Comparison of ENCODE assay signal across 1 cellular context in the genomic region with DNA sequence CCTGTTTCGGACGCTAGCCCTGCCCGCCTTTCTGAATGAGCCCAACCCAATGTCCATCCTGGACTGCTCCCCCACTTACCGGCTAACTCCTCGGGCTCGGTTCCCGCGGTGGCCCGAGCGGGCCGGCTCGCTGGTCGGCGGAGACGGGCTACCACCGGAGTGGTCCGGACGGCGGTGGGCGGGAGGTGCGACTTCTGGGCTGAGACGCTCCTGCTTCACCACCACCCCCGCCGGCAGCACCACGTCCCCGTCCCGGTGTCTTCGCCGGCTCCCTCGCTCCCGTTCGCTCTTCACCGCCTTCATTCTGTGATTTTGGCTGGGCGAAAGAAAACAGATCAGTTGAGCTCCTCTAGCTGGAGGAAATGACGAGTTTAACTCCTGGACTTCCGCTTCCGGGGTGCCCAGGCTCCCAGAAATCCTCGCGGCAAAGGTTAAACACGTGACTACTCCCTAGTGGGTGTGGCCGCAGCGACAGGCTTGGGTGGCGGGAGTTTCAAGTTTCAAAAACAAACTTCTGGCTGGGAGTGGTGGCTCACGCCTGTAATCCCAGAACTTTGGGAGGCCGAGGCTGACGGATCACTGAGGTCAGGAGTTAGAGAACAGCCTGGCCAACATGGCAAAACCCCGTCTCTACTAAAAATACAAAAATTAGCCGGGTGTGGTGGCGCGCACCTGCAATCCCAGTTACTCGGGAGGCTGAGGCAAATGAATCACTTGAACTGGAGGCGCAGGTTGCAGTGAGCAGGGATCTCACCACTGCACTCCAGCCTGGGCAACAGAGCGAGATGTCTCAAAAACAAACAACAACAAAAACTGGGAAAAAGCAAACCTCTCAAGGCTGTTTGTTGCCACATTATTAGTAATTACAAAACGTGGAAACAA.
TF ChIP-seq lines count a peak whose summit lies in the region.

A gene with protein sequence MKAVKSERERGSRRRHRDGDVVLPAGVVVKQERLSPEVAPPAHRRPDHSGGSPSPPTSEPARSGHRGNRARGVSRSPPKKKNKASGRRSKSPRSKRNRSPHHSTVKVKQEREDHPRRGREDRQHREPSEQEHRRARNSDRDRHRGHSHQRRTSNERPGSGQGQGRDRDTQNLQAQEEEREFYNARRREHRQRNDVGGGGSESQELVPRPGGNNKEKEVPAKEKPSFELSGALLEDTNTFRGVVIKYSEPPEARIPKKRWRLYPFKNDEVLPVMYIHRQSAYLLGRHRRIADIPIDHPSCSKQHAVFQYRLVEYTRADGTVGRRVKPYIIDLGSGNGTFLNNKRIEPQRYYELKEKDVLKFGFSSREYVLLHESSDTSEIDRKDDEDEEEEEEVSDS (minus strand): TSS at position 367 of the 882 bp plus-strand sequence. CDS start 64 bp downstream, at position 303.

TF ChIP-seq in neural cell, 6 proteins besides CTCF, POLR2A, EP300 and RAD21:
- TF ChIP-seq, protein P1, sequence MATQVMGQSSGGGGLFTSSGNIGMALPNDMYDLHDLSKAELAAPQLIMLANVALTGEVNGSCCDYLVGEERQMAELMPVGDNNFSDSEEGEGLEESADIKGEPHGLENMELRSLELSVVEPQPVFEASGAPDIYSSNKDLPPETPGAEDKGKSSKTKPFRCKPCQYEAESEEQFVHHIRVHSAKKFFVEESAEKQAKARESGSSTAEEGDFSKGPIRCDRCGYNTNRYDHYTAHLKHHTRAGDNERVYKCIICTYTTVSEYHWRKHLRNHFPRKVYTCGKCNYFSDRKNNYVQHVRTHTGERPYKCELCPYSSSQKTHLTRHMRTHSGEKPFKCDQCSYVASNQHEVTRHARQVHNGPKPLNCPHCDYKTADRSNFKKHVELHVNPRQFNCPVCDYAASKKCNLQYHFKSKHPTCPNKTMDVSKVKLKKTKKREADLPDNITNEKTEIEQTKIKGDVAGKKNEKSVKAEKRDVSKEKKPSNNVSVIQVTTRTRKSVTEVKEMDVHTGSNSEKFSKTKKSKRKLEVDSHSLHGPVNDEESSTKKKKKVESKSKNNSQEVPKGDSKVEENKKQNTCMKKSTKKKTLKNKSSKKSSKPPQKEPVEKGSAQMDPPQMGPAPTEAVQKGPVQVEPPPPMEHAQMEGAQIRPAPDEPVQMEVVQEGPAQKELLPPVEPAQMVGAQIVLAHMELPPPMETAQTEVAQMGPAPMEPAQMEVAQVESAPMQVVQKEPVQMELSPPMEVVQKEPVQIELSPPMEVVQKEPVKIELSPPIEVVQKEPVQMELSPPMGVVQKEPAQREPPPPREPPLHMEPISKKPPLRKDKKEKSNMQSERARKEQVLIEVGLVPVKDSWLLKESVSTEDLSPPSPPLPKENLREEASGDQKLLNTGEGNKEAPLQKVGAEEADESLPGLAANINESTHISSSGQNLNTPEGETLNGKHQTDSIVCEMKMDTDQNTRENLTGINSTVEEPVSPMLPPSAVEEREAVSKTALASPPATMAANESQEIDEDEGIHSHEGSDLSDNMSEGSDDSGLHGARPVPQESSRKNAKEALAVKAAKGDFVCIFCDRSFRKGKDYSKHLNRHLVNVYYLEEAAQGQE (IDR thresholded peaks at IDR 0.05; ENCODE audit: borderline replicate concordance): peak; percentile 51
- TF ChIP-seq SMC3 (conservative IDR thresholded peaks at IDR 0.05; ENCODE audit: poor library complexity): peak; percentile 30
- peak; percentile 93 for TF ChIP-seq POLR2AphosphoS5 (IDR thresholded peaks at IDR 0.05)
- TF ChIP-seq TAF1 (IDR thresholded peaks at IDR 0.05; ENCODE audit: low read depth): no peak
- TF ChIP-seq EZH2 (IDR thresholded peaks at IDR 0.05; ENCODE audit: borderline replicate concordance, insufficient read depth, low read length, poor library complexity, severe bottlenecking): no peak
- peak; percentile 90 for TF ChIP-seq MXI1 (conservative IDR thresholded peaks at IDR 0.05; ENCODE audit: poor library complexity, severe bottlenecking)
TF ChIP-seq in neural cell: peak in this region for 4.
